In the genomic region with DNA sequence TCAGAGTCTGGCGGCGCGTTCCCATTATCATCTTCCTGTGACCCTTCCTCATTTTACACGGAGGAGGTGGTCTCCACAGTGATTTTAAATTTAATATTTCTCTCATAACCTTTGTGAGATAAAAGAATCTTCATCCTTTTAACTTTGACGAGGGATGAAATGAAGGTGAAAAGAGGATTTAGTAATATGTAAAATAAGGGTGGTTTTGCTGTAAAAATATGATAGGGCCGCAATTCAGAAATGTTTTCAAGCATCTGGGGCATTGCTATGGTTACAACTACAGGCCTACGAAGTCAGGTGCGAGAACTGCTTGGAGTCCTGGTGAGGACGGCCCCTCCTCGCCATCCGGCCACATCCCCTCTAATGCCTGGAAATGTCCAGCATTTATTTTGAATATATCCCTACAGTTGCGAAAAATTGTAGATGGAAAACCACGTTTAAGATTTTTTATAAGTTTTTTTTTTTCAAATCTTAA, we compare ENCODE assay signal across 8 cellular contexts. TPM values are rescaled to one million over a fixed set of nuclear protein-coding genes. Genes with fewer than 3 reads are reported as not detected.
DNase-seq lines count a peak whose midpoint lies in the region; ATAC-seq and TF ChIP-seq lines count a peak whose summit lies in the region.

No MANE protein-coding gene starts in this region.

- H3K9me3 ChIP-seq in colonic mucosa (no peaks in the 10 kb centered on the region), mucosa of descending colon (no peaks in the 10 kb centered on the region)

- no peaks in the 10 kb centered on the region for H3K4me1 ChIP-seq in colonic mucosa
- H3K4me1 ChIP-seq in mucosa of descending colon (ENCODE audit: low read depth), result peaks cover 30% of the 10 kb centered on the region

- peak overlapping the region; percentile 3 to 52 for H3K9ac ChIP-seq in colonic mucosa (ENCODE audit: low read depth in 2 of 2, low read length in 2 of 2)

- H3K27ac ChIP-seq in colonic mucosa, result peak overlapping the region; percentile 94

- no peak for ATAC-seq in mucosa of descending colon

- H3K36me3 ChIP-seq in colonic mucosa, result no peaks in the 10 kb centered on the region
- H3K36me3 ChIP-seq in mucosa of descending colon (ENCODE audit: low read depth), result peaks cover 5% of the 10 kb centered on the region

- no peaks in the 10 kb centered on the region for H3K27me3 ChIP-seq in colonic mucosa

- DNase-seq in Daoy (ENCODE audit: low read depth) (peak; percentile 23), NCI-H2227 treated with DMSO at 0.1 percent for 48 hours (lab: John Stamatoyannopoulos, UW) (peak; percentile 90), colonic mucosa (no peak), mucosa of descending colon (peak; percentile 40 to 59 (median 42)), NCI-H774 (lab: John Stamatoyannopoulos, UW) (no peak), NCI-H2107 (lab: John Stamatoyannopoulos, UW) (no peak), GF-D8 (lab: John Stamatoyannopoulos, UW) (no peak), middle frontal gyrus (ENCODE audit: extremely low spot score, low spot score) (no peak)

- intact Hi-C loops in colonic mucosa (cut with DNase I), result no loop called here
- intact Hi-C loops in mucosa of descending colon (cut with DNase I, micrococcal nuclease), result loop anchor here in 1 of 2 donors (10.0 kb wide), 1 partner anchor 58 kb away; the partner anchor contains the start of gene PHTF1

- H3K4me3 ChIP-seq in colonic mucosa (peak overlapping the region; percentile 92), mucosa of descending colon (peak overlapping the region; percentile 97)

- TF ChIP-seq CTCF in colonic mucosa (IDR thresholded peaks at IDR 0.05) (no peak), mucosa of descending colon (IDR thresholded peaks at IDR 0.05) (no peak)

RNA-seq across cellular contexts. Expression of gene RSBN1, which starts 0.4 kb away (rescaled TPM):
- total RNA-seq in Daoy (2014; rRNA removed; shearing (Covaris generic)), result 8.9 and 11.8 TPM in 2 replicates
- 10 to 100 TPM; 21.7 to 27.4 TPM for total RNA-seq in colonic mucosa
- total RNA-seq in mucosa of descending colon, result 10 to 100 TPM; 24.1 to 36.5 (median 28.3) TPM

RNA-seq across cellular contexts. Expression of gene PHTF1, which starts 53.4 kb away (rescaled TPM):
- total RNA-seq in Daoy (2014; rRNA removed; shearing (Covaris generic)), result 89.4 and 93.0 TPM in 2 replicates
- total RNA-seq in colonic mucosa (1 to 10 TPM; 8.5 to 9.8 TPM), mucosa of descending colon (10 to 100 TPM in 2 of 3 donors, 1 to 10 TPM in 1; 8.7 to 14.6 (median 10.8) TPM)

RNA-seq across cellular contexts. Expression of gene PTPN22, which starts 58.8 kb away (rescaled TPM):
- total RNA-seq in Daoy (2014; rRNA removed; shearing (Covaris generic)), result 1.5 and 4.1 TPM in 2 replicates
- total RNA-seq in colonic mucosa (1 to 10 TPM; 3.7 to 5.9 TPM), mucosa of descending colon (1 to 10 TPM; 4.3 to 8.3 (median 5.2) TPM)

Comparison
In these comparisons a context has a peak if more than half of its experiments do, and no peak if none do; other contexts are left out.
1. DNase-seq: peak in Daoy (single experiment), NCI-H2227 treated with DMSO at 0.1 percent for 48 hours (single experiment) and mucosa of descending colon (3 of 3); none in colonic mucosa (single experiment), NCI-H774 (single experiment), NCI-H2107 (single experiment), GF-D8 (single experiment) and middle frontal gyrus (single experiment).